7 cellular contexts compared by ENCODE assay signal in the genomic region with DNA sequence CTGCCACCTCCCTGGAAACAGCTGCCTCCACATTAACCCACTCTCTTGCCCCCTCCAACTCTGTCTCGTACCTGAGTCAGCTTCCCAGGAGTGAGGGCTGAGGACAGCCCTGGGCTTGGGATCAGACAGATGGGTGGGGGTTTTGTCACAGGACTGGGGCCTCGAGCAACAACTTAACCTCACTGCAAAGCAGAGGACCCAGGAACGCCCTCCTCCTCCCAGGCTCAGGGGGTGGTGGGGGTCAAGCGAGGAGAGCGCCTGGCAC. TPM values are rescaled to one million over a fixed set of nuclear protein-coding genes. Genes with fewer than 3 reads are reported as not detected.
DNase-seq lines count a peak whose midpoint lies in the region; TF ChIP-seq lines count a peak whose summit lies in the region.

No MANE protein-coding gene starts in this region.

- H3K36me3 ChIP-seq in H7 (replicated peaks; ENCODE audit: control insufficient read depth, insufficient read depth, low read length) (no peaks in the 10 kb centered on the region), PC-9 (ENCODE audit: low read depth) (no peaks in the 10 kb centered on the region), iPS-15b (ENCODE audit: control insufficient read depth, insufficient read depth, low read length) (no peaks in the 10 kb centered on the region)

- CTCF ChIA-PET in PC-9 (lab: Charles Lee): interaction anchor here (0.5 kb wide), 1 partner anchor 583 kb away, joined by 3 read pairs; no protein-coding TSS in a partner anchor

- H3K79me2 ChIP-seq in PC-9 (ENCODE audit: low read depth): no peaks in the 10 kb centered on the region

- no peaks in the 10 kb centered on the region for H4K20me1 ChIP-seq in PC-9 (ENCODE audit: insufficient read depth)

- peak overlapping the region; percentile 24 for H3K9ac ChIP-seq in iPS-15b (ENCODE audit: low read depth, low read length)

- no peak for TF ChIP-seq CTCF in PC-9 (conservative IDR thresholded peaks at IDR 0.05)
- TF ChIP-seq CTCF in GM20000 (IDR thresholded peaks at IDR 0.05; ENCODE audit: extremely low read depth, missing control alignments): no peak
- no peak for TF ChIP-seq CTCF in GM13977 (IDR thresholded peaks at IDR 0.05; ENCODE audit: extremely low read depth, insufficient read depth, missing control alignments)

- POLR2A ChIA-PET in PC-9 (lab: Charles Lee; ENCODE audit: unreplicated experiment): no interaction called here

- no TSS peak for BruUV-seq in PC-9 (replicated peaks; lab: Mats Ljungman, UMichigan)

- H3K9me3 ChIP-seq in PC-9 (ENCODE audit: insufficient read depth, low read depth): no peaks in the 10 kb centered on the region
- no peaks in the 10 kb centered on the region for H3K9me3 ChIP-seq in iPS-15b (ENCODE audit: control insufficient read depth, insufficient read depth, low read length)

- H3K9me2 ChIP-seq in PC-9 (ENCODE audit: insufficient read depth): no peaks in the 10 kb centered on the region

- H2AFZ ChIP-seq in PC-9: no peak overlapping the region

- no peaks in the 10 kb centered on the region for H3K4me1 ChIP-seq in PC-9 (replicated peaks; ENCODE audit: insufficient read depth)
- H3K4me1 ChIP-seq in iPS-15b (ENCODE audit: control insufficient read depth, insufficient read depth, low read length): peaks cover 6% of the 10 kb centered on the region

- in situ Hi-C loops in GM13977 (cut with MboI; ENCODE audit: low pct_unique_long_range_greater_than_20kb, low sequenced_read_pairs, unreplicated experiment): loop anchor here (25.0 kb wide), 1 partner anchor 200 kb away; a partner anchor contains a TSS

- no peak overlapping the region for H3K27ac ChIP-seq in PC-9

- intact Hi-C loops in PC-9 (cut with micrococcal nuclease; ENCODE audit: unreplicated experiment): loop anchor here (10.0 kb wide), 1 partner anchor 233 kb away; no protein-coding TSS in a partner anchor

- H3K4me3 ChIP-seq in H7 (ENCODE audit: insufficient read depth, low read depth, low read length): peak overlapping the region; percentile 37
- peak overlapping the region; percentile 33; the same call in 1 of the 2 replicates for H3K4me3 ChIP-seq in PC-9
- peak overlapping the region; percentile 39 for H3K4me3 ChIP-seq in iPS-15b (ENCODE audit: low read depth, low read length)
- peak overlapping the region; percentile 45 for H3K4me3 ChIP-seq in skeletal muscle cell (ENCODE audit: low read depth, low read length)

- DNase-seq in H7 (no peak), PC-9 (no peak), skeletal muscle cell (ENCODE audit: low read depth) (no peak), GM20000 (ENCODE audit: low spot score) (no peak), GM13977 (ENCODE audit: low spot score) (no peak), NCI-H1092 treated with DMSO at 0.1 percent for 48 hours (lab: John Stamatoyannopoulos, UW) (no peak)

- no peaks in the 10 kb centered on the region for H3F3A ChIP-seq in PC-9 (ENCODE audit: insufficient read depth, low read depth)

- no peaks in the 10 kb centered on the region for H3K27me3 ChIP-seq in H7 (ENCODE audit: control insufficient read depth, insufficient read depth, low read length)
- H3K27me3 ChIP-seq in PC-9 (ENCODE audit: insufficient read depth, low read depth): peaks cover 34% of the 10 kb centered on the region; the same call in 1 of the 2 replicates
- no peaks in the 10 kb centered on the region for H3K27me3 ChIP-seq in iPS-15b (ENCODE audit: control insufficient read depth, insufficient read depth, low read length)

- H3K4me2 ChIP-seq in PC-9: peak overlapping the region; percentile 72; the same call in 1 of the 2 replicates

RNA-seq across cellular contexts. Expression of a gene that starts 0.4 kb away (rescaled TPM):
- 7.3 and 9.9 TPM in 2 replicates for total RNA-seq in H7 (2014; rRNA removed; shearing (Covaris generic))
- 9.9 and 11.3 TPM in 2 replicates for total RNA-seq in PC-9 (2021)
